ENCODE assay signal across 1 cellular context in the genomic region with DNA sequence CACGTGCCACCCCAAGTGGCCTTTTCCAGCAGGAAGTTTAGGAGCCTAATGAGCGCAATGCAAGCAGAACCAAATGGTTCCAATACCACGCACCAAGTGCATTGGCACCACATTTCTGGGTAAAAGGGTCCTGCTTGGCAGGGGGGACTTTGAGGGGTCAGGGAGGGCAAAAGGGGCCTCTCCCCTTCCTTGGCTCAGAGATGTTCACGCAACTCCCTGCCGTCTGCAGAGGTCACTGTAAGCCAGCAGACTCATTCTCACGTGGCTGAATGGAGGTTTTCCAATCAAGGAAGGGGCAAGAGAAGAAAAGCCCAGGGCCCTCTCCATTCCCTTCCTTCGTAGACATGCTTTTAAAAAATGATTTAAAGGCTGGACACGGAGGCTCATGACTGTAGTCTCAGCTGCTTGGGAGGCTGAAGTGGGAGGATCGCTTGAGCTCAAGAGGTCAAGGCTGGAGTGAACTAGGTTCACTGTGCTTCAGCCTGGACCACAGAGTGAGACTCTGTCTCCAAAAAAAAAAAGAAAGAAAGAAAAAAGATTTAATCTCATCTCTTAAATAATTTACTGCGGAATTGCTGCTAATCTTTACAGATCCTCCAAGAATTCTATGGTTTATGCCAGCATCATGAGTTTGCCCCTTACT.
TF ChIP-seq lines count a peak whose summit lies in the region.

No MANE protein-coding gene starts in this region.

TF ChIP-seq in GM12878, 131 proteins besides CTCF, POLR2A, EP300 and RAD21 (continued from another document and continues in another):
- TF ChIP-seq, protein P1, sequence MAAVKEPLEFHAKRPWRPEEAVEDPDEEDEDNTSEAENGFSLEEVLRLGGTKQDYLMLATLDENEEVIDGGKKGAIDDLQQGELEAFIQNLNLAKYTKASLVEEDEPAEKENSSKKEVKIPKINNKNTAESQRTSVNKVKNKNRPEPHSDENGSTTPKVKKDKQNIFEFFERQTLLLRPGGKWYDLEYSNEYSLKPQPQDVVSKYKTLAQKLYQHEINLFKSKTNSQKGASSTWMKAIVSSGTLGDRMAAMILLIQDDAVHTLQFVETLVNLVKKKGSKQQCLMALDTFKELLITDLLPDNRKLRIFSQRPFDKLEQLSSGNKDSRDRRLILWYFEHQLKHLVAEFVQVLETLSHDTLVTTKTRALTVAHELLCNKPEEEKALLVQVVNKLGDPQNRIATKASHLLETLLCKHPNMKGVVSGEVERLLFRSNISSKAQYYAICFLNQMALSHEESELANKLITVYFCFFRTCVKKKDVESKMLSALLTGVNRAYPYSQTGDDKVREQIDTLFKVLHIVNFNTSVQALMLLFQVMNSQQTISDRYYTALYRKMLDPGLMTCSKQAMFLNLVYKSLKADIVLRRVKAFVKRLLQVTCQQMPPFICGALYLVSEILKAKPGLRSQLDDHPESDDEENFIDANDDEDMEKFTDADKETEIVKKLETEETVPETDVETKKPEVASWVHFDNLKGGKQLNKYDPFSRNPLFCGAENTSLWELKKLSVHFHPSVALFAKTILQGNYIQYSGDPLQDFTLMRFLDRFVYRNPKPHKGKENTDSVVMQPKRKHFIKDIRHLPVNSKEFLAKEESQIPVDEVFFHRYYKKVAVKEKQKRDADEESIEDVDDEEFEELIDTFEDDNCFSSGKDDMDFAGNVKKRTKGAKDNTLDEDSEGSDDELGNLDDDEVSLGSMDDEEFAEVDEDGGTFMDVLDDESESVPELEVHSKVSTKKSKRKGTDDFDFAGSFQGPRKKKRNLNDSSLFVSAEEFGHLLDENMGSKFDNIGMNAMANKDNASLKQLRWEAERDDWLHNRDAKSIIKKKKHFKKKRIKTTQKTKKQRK (IDR thresholded peaks at IDR 0.05; ENCODE audit: low read depth, low read length) = no peak
- TF ChIP-seq SP1 (IDR thresholded peaks at IDR 0.05; ENCODE audit: low read depth, low read length) = no peak
- TF ChIP-seq JUND (IDR thresholded peaks at IDR 0.05; ENCODE audit: low read depth, low read length) = no peak
- no peak for TF ChIP-seq DPF2 (IDR thresholded peaks at IDR 0.05)
- TF ChIP-seq IKZF1 (conservative IDR thresholded peaks at IDR 0.05) = peak; percentile 29; the same call in 1 of the 2 replicates
- TF ChIP-seq SIX5 (IDR thresholded peaks at IDR 0.05; ENCODE audit: low read depth, low read length, severe bottlenecking) = no peak
- no peak for TF ChIP-seq MEF2B (IDR thresholded peaks at IDR 0.05; ENCODE audit: partially characterized antibody, poor library complexity, severe bottlenecking)
- TF ChIP-seq SMC3 (IDR thresholded peaks at IDR 0.05; ENCODE audit: borderline replicate concordance, low read length) = peak; percentile 73; the same call in 1 of the 2 replicates
- TF ChIP-seq CBX3 (IDR thresholded peaks at IDR 0.05; ENCODE audit: borderline replicate concordance, low read depth) = no peak
- TF ChIP-seq ZNF217 (IDR thresholded peaks at IDR 0.05) = no peak
- TF ChIP-seq ZBED1 (IDR thresholded peaks at IDR 0.05; ENCODE audit: borderline replicate concordance) = no peak
- no peak for TF ChIP-seq MYC (IDR thresholded peaks at IDR 0.05; ENCODE audit: insufficient read depth, insufficient read length, insufficient replicate concordance, low read length, severe bottlenecking)
- no peak for TF ChIP-seq HDAC2 (IDR thresholded peaks at IDR 0.05)
- TF ChIP-seq SMARCA5 (IDR thresholded peaks at IDR 0.05) = no peak
- TF ChIP-seq CBX5 (IDR thresholded peaks at IDR 0.05; ENCODE audit: low read depth) = no peak
- TF ChIP-seq, protein P2, sequence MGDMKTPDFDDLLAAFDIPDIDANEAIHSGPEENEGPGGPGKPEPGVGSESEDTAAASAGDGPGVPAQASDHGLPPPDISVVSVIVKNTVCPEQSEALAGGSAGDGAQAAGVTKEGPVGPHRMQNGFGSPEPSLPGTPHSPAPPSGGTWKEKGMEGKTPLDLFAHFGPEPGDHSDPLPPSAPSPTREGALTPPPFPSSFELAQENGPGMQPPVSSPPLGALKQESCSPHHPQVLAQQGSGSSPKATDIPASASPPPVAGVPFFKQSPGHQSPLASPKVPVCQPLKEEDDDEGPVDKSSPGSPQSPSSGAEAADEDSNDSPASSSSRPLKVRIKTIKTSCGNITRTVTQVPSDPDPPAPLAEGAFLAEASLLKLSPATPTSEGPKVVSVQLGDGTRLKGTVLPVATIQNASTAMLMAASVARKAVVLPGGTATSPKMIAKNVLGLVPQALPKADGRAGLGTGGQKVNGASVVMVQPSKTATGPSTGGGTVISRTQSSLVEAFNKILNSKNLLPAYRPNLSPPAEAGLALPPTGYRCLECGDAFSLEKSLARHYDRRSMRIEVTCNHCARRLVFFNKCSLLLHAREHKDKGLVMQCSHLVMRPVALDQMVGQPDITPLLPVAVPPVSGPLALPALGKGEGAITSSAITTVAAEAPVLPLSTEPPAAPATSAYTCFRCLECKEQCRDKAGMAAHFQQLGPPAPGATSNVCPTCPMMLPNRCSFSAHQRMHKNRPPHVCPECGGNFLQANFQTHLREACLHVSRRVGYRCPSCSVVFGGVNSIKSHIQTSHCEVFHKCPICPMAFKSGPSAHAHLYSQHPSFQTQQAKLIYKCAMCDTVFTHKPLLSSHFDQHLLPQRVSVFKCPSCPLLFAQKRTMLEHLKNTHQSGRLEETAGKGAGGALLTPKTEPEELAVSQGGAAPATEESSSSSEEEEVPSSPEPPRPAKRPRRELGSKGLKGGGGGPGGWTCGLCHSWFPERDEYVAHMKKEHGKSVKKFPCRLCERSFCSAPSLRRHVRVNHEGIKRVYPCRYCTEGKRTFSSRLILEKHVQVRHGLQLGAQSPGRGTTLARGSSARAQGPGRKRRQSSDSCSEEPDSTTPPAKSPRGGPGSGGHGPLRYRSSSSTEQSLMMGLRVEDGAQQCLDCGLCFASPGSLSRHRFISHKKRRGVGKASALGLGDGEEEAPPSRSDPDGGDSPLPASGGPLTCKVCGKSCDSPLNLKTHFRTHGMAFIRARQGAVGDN (IDR thresholded peaks at IDR 0.05) = no peak
- TF ChIP-seq POU2F2 (IDR thresholded peaks at IDR 0.05; ENCODE audit: borderline replicate concordance, low read depth, low read length) = no peak
- no peak for TF ChIP-seq CREB1 (IDR thresholded peaks at IDR 0.05; ENCODE audit: low read depth)
- TF ChIP-seq, protein P3, sequence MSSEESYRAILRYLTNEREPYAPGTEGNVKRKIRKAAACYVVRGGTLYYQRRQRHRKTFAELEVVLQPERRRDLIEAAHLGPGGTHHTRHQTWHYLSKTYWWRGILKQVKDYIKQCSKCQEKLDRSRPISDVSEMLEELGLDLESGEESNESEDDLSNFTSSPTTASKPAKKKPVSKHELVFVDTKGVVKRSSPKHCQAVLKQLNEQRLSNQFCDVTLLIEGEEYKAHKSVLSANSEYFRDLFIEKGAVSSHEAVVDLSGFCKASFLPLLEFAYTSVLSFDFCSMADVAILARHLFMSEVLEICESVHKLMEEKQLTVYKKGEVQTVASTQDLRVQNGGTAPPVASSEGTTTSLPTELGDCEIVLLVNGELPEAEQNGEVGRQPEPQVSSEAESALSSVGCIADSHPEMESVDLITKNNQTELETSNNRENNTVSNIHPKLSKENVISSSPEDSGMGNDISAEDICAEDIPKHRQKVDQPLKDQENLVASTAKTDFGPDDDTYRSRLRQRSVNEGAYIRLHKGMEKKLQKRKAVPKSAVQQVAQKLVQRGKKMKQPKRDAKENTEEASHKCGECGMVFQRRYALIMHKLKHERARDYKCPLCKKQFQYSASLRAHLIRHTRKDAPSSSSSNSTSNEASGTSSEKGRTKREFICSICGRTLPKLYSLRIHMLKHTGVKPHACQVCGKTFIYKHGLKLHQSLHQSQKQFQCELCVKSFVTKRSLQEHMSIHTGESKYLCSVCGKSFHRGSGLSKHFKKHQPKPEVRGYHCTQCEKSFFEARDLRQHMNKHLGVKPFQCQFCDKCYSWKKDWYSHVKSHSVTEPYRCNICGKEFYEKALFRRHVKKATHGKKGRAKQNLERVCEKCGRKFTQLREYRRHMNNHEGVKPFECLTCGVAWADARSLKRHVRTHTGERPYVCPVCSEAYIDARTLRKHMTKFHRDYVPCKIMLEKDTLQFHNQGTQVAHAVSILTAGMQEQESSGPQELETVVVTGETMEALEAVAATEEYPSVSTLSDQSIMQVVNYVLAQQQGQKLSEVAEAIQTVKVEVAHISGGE (CRISPR knock-in tag; IDR thresholded peaks at IDR 0.05) = no peak
- TF ChIP-seq, protein P4, sequence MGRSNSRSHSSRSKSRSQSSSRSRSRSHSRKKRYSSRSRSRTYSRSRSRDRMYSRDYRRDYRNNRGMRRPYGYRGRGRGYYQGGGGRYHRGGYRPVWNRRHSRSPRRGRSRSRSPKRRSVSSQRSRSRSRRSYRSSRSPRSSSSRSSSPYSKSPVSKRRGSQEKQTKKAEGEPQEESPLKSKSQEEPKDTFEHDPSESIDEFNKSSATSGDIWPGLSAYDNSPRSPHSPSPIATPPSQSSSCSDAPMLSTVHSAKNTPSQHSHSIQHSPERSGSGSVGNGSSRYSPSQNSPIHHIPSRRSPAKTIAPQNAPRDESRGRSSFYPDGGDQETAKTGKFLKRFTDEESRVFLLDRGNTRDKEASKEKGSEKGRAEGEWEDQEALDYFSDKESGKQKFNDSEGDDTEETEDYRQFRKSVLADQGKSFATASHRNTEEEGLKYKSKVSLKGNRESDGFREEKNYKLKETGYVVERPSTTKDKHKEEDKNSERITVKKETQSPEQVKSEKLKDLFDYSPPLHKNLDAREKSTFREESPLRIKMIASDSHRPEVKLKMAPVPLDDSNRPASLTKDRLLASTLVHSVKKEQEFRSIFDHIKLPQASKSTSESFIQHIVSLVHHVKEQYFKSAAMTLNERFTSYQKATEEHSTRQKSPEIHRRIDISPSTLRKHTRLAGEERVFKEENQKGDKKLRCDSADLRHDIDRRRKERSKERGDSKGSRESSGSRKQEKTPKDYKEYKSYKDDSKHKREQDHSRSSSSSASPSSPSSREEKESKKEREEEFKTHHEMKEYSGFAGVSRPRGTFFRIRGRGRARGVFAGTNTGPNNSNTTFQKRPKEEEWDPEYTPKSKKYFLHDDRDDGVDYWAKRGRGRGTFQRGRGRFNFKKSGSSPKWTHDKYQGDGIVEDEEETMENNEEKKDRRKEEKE (IDR thresholded peaks at IDR 0.05) = no peak
- no peak for TF ChIP-seq PAX8 (IDR thresholded peaks at IDR 0.05)
- TF ChIP-seq FOS (IDR thresholded peaks at IDR 0.05; ENCODE audit: borderline replicate concordance, extremely low read depth, insufficient read length) = no peak
- TF ChIP-seq CHD1 (IDR thresholded peaks at IDR 0.05; ENCODE audit: low read depth, low read length) = no peak
- TF ChIP-seq PML (IDR thresholded peaks at IDR 0.05; ENCODE audit: low read length) = no peak
- TF ChIP-seq CEBPB (IDR thresholded peaks at IDR 0.05; ENCODE audit: borderline replicate concordance in 1 of 2, low read depth in 2 of 2, low read length in 2 of 2) = no peak
- no peak for TF ChIP-seq EGR1 (IDR thresholded peaks at IDR 0.05; ENCODE audit: borderline replicate concordance in 1 of 2, low read depth in 2 of 2, low read length in 2 of 2)
- TF ChIP-seq, protein P5, sequence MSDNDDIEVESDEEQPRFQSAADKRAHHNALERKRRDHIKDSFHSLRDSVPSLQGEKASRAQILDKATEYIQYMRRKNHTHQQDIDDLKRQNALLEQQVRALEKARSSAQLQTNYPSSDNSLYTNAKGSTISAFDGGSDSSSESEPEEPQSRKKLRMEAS (IDR thresholded peaks at IDR 0.05; ENCODE audit: low read depth, low read length) = 0 out of 2 replicates have a peak, but pooled peaks have one; percentile 34
- TF ChIP-seq, protein P6, sequence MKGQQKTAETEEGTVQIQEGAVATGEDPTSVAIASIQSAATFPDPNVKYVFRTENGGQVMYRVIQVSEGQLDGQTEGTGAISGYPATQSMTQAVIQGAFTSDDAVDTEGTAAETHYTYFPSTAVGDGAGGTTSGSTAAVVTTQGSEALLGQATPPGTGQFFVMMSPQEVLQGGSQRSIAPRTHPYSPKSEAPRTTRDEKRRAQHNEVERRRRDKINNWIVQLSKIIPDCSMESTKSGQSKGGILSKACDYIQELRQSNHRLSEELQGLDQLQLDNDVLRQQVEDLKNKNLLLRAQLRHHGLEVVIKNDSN (IDR thresholded peaks at IDR 0.05; ENCODE audit: borderline replicate concordance, extremely low read length, insufficient read depth, low read depth, low read length) = no peak
- TF ChIP-seq HDGF (IDR thresholded peaks at IDR 0.05) = 0 out of 2 replicates have a peak, but pooled peaks have one; percentile 42
- TF ChIP-seq RUNX3 (IDR thresholded peaks at IDR 0.05; ENCODE audit: low read length) = no peak
- 0 out of 2 replicates have a peak, but pooled peaks have one; percentile 32 for TF ChIP-seq YY1 (IDR thresholded peaks at IDR 0.05; ENCODE audit: low read depth, low read length)
- TF ChIP-seq MTA3 (IDR thresholded peaks at IDR 0.05; ENCODE audit: borderline replicate concordance, low read length) = 0 out of 2 replicates have a peak, but pooled peaks have one; percentile 6
- TF ChIP-seq ZNF622 (IDR thresholded peaks at IDR 0.05) = no peak
- TF ChIP-seq NR2F1 (conservative IDR thresholded peaks at IDR 0.05) = peak; percentile 82
- TF ChIP-seq, protein P7, sequence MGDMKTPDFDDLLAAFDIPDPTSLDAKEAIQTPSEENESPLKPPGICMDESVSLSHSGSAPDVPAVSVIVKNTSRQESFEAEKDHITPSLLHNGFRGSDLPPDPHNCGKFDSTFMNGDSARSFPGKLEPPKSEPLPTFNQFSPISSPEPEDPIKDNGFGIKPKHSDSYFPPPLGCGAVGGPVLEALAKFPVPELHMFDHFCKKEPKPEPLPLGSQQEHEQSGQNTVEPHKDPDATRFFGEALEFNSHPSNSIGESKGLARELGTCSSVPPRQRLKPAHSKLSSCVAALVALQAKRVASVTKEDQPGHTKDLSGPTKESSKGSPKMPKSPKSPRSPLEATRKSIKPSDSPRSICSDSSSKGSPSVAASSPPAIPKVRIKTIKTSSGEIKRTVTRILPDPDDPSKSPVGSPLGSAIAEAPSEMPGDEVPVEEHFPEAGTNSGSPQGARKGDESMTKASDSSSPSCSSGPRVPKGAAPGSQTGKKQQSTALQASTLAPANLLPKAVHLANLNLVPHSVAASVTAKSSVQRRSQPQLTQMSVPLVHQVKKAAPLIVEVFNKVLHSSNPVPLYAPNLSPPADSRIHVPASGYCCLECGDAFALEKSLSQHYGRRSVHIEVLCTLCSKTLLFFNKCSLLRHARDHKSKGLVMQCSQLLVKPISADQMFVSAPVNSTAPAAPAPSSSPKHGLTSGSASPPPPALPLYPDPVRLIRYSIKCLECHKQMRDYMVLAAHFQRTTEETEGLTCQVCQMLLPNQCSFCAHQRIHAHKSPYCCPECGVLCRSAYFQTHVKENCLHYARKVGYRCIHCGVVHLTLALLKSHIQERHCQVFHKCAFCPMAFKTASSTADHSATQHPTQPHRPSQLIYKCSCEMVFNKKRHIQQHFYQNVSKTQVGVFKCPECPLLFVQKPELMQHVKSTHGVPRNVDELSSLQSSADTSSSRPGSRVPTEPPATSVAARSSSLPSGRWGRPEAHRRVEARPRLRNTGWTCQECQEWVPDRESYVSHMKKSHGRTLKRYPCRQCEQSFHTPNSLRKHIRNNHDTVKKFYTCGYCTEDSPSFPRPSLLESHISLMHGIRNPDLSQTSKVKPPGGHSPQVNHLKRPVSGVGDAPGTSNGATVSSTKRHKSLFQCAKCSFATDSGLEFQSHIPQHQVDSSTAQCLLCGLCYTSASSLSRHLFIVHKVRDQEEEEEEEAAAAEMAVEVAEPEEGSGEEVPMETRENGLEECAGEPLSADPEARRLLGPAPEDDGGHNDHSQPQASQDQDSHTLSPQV (IDR thresholded peaks at IDR 0.05) = no peak
